In genomic region chr20:6579417-6579816, GRCh38 we compare ENCODE assay signal across 1 cellular context.
TF ChIP-seq lines count a peak whose summit lies in the region.

No MANE protein-coding gene starts in this region.

TF ChIP-seq in SK-N-SH, 30 proteins besides CTCF, POLR2A, EP300 and RAD21 (continued from another document):
- TF ChIP-seq FOXM1 (IDR thresholded peaks at IDR 0.05; ENCODE audit: low read depth) (no peak), MAX (IDR thresholded peaks at IDR 0.05; ENCODE audit: low read depth) (no peak), NRF1 (IDR thresholded peaks at IDR 0.05; ENCODE audit: low read depth, low read length) (no peak), FOSL2 (IDR thresholded peaks at IDR 0.05; ENCODE audit: borderline replicate concordance, low read depth) (no peak), REST (IDR thresholded peaks at IDR 0.05; ENCODE audit: low read depth, low read length) (no peak), FOXJ3 (CRISPR knock-in tag; IDR thresholded peaks at IDR 0.05) (no peak), JUND (IDR thresholded peaks at IDR 0.05) (no peak)
